ENCODE assay signal across 15 cellular contexts in genomic region chr2:119531292-119531691, GRCh38. TPM values are rescaled to one million over a fixed set of nuclear protein-coding genes. Genes with fewer than 3 reads are reported as not detected.
DNase-seq lines count a peak whose midpoint lies in the region; FAIRE-seq and TF ChIP-seq lines count a peak whose summit lies in the region.
"Had no signal": no experiment of that assay in that cellular context is flagged by ENCODE, and none has a peak within 500 bp of the region (broad histone marks: within the 10 kb centered on the region; RNA-seq: fewer than 3 reads in every experiment).

No MANE protein-coding gene starts in this region.

- no peak overlapping the region for H3K4me3 Mint-ChIP-seq in astrocyte (ENCODE audit: unreplicated experiment)
- no peak overlapping the region for H3K4me3 Mint-ChIP-seq in progenitor cell of endocrine pancreas (ENCODE audit: low read depth)
- H3K4me3 Mint-ChIP-seq: activated naive CD4-positive, alpha-beta T cell treated with anti-CD3 and anti-CD28 coated beads for 36 hours had no signal

- no peak overlapping the region for H3K4me2 ChIP-seq in astrocyte (ENCODE audit: low read length)

- no peak overlapping the region for H2AFZ ChIP-seq in astrocyte (ENCODE audit: low read depth, low read length)

- H3K9me3 Mint-ChIP-seq in astrocyte (ENCODE audit: unreplicated experiment) (peaks cover 13% of the 10 kb centered on the region), progenitor cell of endocrine pancreas (ENCODE audit: low read depth) (peaks cover 27% of the 10 kb centered on the region)

- H3K36me3 Mint-ChIP-seq in astrocyte (ENCODE audit: low read depth, unreplicated experiment), result no peaks in the 10 kb centered on the region
- peaks cover 10% of the 10 kb centered on the region for H3K36me3 Mint-ChIP-seq in progenitor cell of endocrine pancreas (ENCODE audit: insufficient read depth)

- peak; percentile 11 for TF ChIP-seq CTCF in astrocyte (IDR thresholded peaks at IDR 0.05; ENCODE audit: insufficient read depth, low read depth, low read length)
- peak; percentile 16 for TF ChIP-seq CTCF in progenitor cell of endocrine pancreas (IDR thresholded peaks at IDR 0.05; ENCODE audit: unreplicated experiment)
- no peak for TF ChIP-seq CTCF in GM13976 (IDR thresholded peaks at IDR 0.05; ENCODE audit: borderline replicate concordance, control extremely low read depth, extremely low read depth, insufficient read depth, missing control alignments)

- DNase-seq in NCI-H2171 treated with DMSO at 0.1 percent for 48 hours (lab: John Stamatoyannopoulos, UW), result peak; percentile 30
- no peak for DNase-seq in NCI-H2171 (lab: John Stamatoyannopoulos, UW)
- peak; percentile 10 for DNase-seq in M059J (ENCODE audit: low read depth)
- no peak for DNase-seq in astrocyte (ENCODE audit: low read depth)
- no peak for DNase-seq in progenitor cell of endocrine pancreas (ENCODE audit: low spot score, unreplicated experiment)
- no peak for DNase-seq in HuH-7 (ENCODE audit: low spot score)
- DNase-seq in activated CD4-positive, alpha-beta T cell treated with anti-CD3 and anti-CD28 coated beads, Interleukin-2, amount 50 U/mL, for 4 hours, result no peak
- no peak for DNase-seq in GM13976 (ENCODE audit: low spot score)
- DNase-seq: activated naive CD4-positive, alpha-beta T cell treated with anti-CD3 and anti-CD28 coated beads for 36 hours; left lung; RPMI8226 had no signal

- no peaks in the 10 kb centered on the region for H3K9me3 ChIP-seq in astrocyte (ENCODE audit: insufficient read depth, low read depth, low read length)

- H3K4me3 ChIP-seq in astrocyte (ENCODE audit: insufficient read depth, low read depth, low read length), result no peak overlapping the region
- H3K4me3 ChIP-seq: left lung, suprapubic skin had no signal

- peaks cover 29% of the 10 kb centered on the region for H3K27me3 Mint-ChIP-seq in astrocyte (ENCODE audit: low read depth, unreplicated experiment)
- H3K27me3 Mint-ChIP-seq in progenitor cell of endocrine pancreas, result peaks cover 21% of the 10 kb centered on the region

- no peaks in the 10 kb centered on the region for H4K20me1 ChIP-seq in astrocyte (ENCODE audit: insufficient read depth, low read length)

- H3K9ac ChIP-seq in astrocyte (ENCODE audit: low read length), result no peak overlapping the region

- H3K27ac Mint-ChIP-seq in astrocyte (ENCODE audit: unreplicated experiment) (no peak overlapping the region), progenitor cell of endocrine pancreas (no peak overlapping the region)
- H3K27ac Mint-ChIP-seq: activated naive CD4-positive, alpha-beta T cell treated with anti-CD3 and anti-CD28 coated beads for 36 hours had no signal

- peaks cover 2% of the 10 kb centered on the region for H3K27me3 ChIP-seq in astrocyte (ENCODE audit: insufficient read depth, low read length)
- H3K27me3 ChIP-seq: left lung had no signal

- no peak for FAIRE-seq in astrocyte (lab: Jason Lieb, UNC)

- no peak overlapping the region for H3K27ac ChIP-seq in astrocyte (ENCODE audit: low read depth, low read length)
- H3K27ac ChIP-seq: left lung, suprapubic skin had no signal

- in situ Hi-C loops in GM13976 (cut with MboI; ENCODE audit: low sequenced_read_pairs, unreplicated experiment), result no loop called here

- H3K4me1 Mint-ChIP-seq in astrocyte (ENCODE audit: low read depth, unreplicated experiment) (no peaks in the 10 kb centered on the region), progenitor cell of endocrine pancreas (ENCODE audit: low read depth) (peaks cover 15% of the 10 kb centered on the region)

- no peaks in the 10 kb centered on the region for H3K4me1 ChIP-seq in astrocyte (ENCODE audit: insufficient read depth, low read length)
- H3K4me1 ChIP-seq: left lung, suprapubic skin had no signal

- H3K79me2 ChIP-seq in astrocyte (ENCODE audit: insufficient read depth, low read length), result no peaks in the 10 kb centered on the region

- no peaks in the 10 kb centered on the region for H3K36me3 ChIP-seq in astrocyte (ENCODE audit: insufficient read depth, low read length)
- H3K36me3 ChIP-seq: left lung, suprapubic skin had no signal

RNA-seq across cellular contexts. Expression of gene SCTR, which starts 7.0 kb away (rescaled TPM):
- total RNA-seq in M059J (2014; rRNA removed; shearing (Covaris generic)), result not detected in 2 replicates
- total RNA-seq in astrocyte (not detected in 2 replicates), progenitor cell of endocrine pancreas (33.1 and 34.9 TPM in 2 replicates)
- total RNA-seq: activated naive CD4-positive, alpha-beta T cell treated with anti-CD3 and anti-CD28 coated beads for 36 hours; Caco-2; pulmonary artery endothelial cell; suprapubic skin; T-helper 1 cell treated with Interleukin-12 subunit alpha and Interleukin-12 subunit beta and Interleukin-4 antibody, amounts not matched to agents 30 ng/mL and 1 ng/mL, for 36 hours had no signal

RNA-seq across cellular contexts. Expression of gene CFAP221, which starts 13.0 kb away (rescaled TPM):
- 0.12 TPM in 1 of 2 replicates, not detected in the other for total RNA-seq in M059J (2014; rRNA removed; shearing (Covaris generic))
- total RNA-seq in astrocyte, result 0.29 and 0.61 TPM in 2 replicates
- 33.0 and 37.4 TPM in 2 replicates for total RNA-seq in progenitor cell of endocrine pancreas
- total RNA-seq: activated naive CD4-positive, alpha-beta T cell treated with anti-CD3 and anti-CD28 coated beads for 36 hours; Caco-2; pulmonary artery endothelial cell; T-helper 1 cell treated with Interleukin-12 subunit alpha and Interleukin-12 subunit beta and Interleukin-4 antibody, amounts not matched to agents 30 ng/mL and 1 ng/mL, for 36 hours had no signal

Comparison
In these comparisons a context has a peak if more than half of its experiments do, and no peak if none do; other contexts are left out.
1. DNase-seq: peak in NCI-H2171 treated with DMSO at 0.1 percent for 48 hours (single experiment) and M059J (single experiment); none in NCI-H2171 (single experiment), astrocyte (single experiment), progenitor cell of endocrine pancreas (single experiment), HuH-7 (single experiment), activated CD4-positive, alpha-beta T cell treated with anti-CD3 and anti-CD28 coated beads, Interleukin-2, amount 50 U/mL, for 4 hours (0 of 2) and GM13976 (single experiment).
2. RNA of gene SCTR, which starts 7.0 kb away (total RNA-seq): 33.1 to 34.9 TPM in progenitor cell of endocrine pancreas; not detected in M059J and not detected in astrocyte; every median in the first group is over 10 times any median in the second.
3. RNA of gene CFAP221, which starts 13.0 kb away (total RNA-seq): 33.0 to 37.4 TPM in progenitor cell of endocrine pancreas; 0.29 to 0.61 TPM in astrocyte and 0.12 TPM in M059J; every median in the first group is over 10 times any median in the second.